In genomic region chr5:148607406-148607805, GRCh38 we compare ENCODE assay signal across 38 cellular contexts. TPM values are rescaled to one million over a fixed set of nuclear protein-coding genes. Genes with fewer than 3 reads are reported as not detected.
"Had no signal": no experiment of that assay in that cellular context is flagged by ENCODE, and none has a peak within 500 bp of the region (broad histone marks: within the 10 kb centered on the region; RNA-seq: fewer than 3 reads in every experiment).

No MANE protein-coding gene starts in this region.

- DNase-seq: Karpas-422, Kasumi-1, MG63, MM.1S, MV-4-11, NCI-H1048, NCI-H1092, NCI-H1092 treated with DMSO at 0.1 percent for 48 hours, NCI-H1105, NCI-H1105 treated with DMSO at 0.1 percent for 48 hours, NCI-H1417, NCI-H1417 treated with DMSO at 0.1 percent for 48 hours, NCI-H1436, NCI-H1436 treated with DMSO at 0.1 percent for 48 hours, NCI-H146, NCI-H1694, NCI-H1694 treated with DMSO at 0.1 percent for 48 hours, NCI-H187, NCI-H187 treated with DMSO at 0.1 percent for 48 hours, NCI-H1930, NCI-H2029, NCI-H2029 treated with DMSO at 0.1 percent for 48 hours, NCI-H2081, NCI-H2081 treated with DMSO at 0.1 percent for 48 hours, NCI-H2107, NCI-H2171, NCI-H2171 treated with DMSO at 0.1 percent for 48 hours, NCI-H2227 treated with DMSO at 0.1 percent for 48 hours, NCI-H226, NCI-H345, NCI-H446, NCI-H446 treated with DMSO at 0.1 percent for 48 hours, NCI-H510A, NCI-H510A treated with DMSO at 0.1 percent for 48 hours had no signal

- H3K36me3 ChIP-seq: MG63 had no signal

- H3K27me3 ChIP-seq: MG63 had no signal

- H3K4me3 ChIP-seq: MG63 had no signal

RNA-seq across cellular contexts. Expression of gene HTR4, which starts 46.9 kb away (rescaled TPM):
- total RNA-seq: LHCN-M2, M059J, MCF 10A, NCI-H460 had no signal
